In genomic region chr1:235421751-235422150, GRCh38 we compare ENCODE assay signal across 12 cellular contexts. TPM values are rescaled to one million over a fixed set of nuclear protein-coding genes. Genes with fewer than 3 reads are reported as not detected.
DNase-seq lines count a peak whose midpoint lies in the region; ATAC-seq, FAIRE-seq and TF ChIP-seq lines count a peak whose summit lies in the region.
"Had no signal": no experiment of that assay in that cellular context is flagged by ENCODE, and none has a peak within 500 bp of the region (broad histone marks: within the 10 kb centered on the region; RNA-seq: fewer than 3 reads in every experiment).

No MANE protein-coding gene starts in this region.

- in situ Hi-C loops in G401 (cut with HindIII; ENCODE audit: low sequenced_read_pairs), result no loop called here

- no peak overlapping the region for H3K4me3 ChIP-seq in BLaER1
- H3K4me3 ChIP-seq in OCI-LY1 (ENCODE audit: low read depth, low read length, poor library complexity, severe bottlenecking), result no peak overlapping the region
- no peak overlapping the region for H3K4me3 ChIP-seq in PC-9

- H3K9me3 ChIP-seq in BLaER1 (no peaks in the 10 kb centered on the region), OCI-LY1 (ENCODE audit: low read length) (no peaks in the 10 kb centered on the region), PC-9 (ENCODE audit: insufficient read depth, low read depth) (no peaks in the 10 kb centered on the region)

- TF ChIP-seq CTCF in OCI-LY1 (IDR thresholded peaks at IDR 0.05; ENCODE audit: low read length) (no peak), foreskin keratinocyte (conservative IDR thresholded peaks at IDR 0.05) (no peak), PC-9 (conservative IDR thresholded peaks at IDR 0.05) (no peak)

- no peak overlapping the region for H3K27ac ChIP-seq in BLaER1
- peak overlapping the region; percentile 89 for H3K27ac ChIP-seq in OCI-LY1 (ENCODE audit: low read depth, low read length, poor library complexity, severe bottlenecking)
- H3K27ac ChIP-seq in foreskin keratinocyte, result no peak overlapping the region
- no peak overlapping the region for H3K27ac ChIP-seq in PC-9

- H2AFZ ChIP-seq in OCI-LY1 (ENCODE audit: low read length) (no peak overlapping the region), PC-9 (no peak overlapping the region)

- peaks cover 8% of the 10 kb centered on the region; the same call in 1 of the 2 replicates for H3K36me3 ChIP-seq in BLaER1
- peaks cover 10% of the 10 kb centered on the region; the same call in 1 of the 2 replicates for H3K36me3 ChIP-seq in OCI-LY1 (ENCODE audit: insufficient read depth, low read length)
- H3K36me3 ChIP-seq in PC-9 (ENCODE audit: low read depth), result no peaks in the 10 kb centered on the region

- H4K20me1 ChIP-seq in BLaER1 (peaks cover 23% of the 10 kb centered on the region; the same call in 1 of the 2 replicates), OCI-LY1 (ENCODE audit: insufficient read depth, low read length) (no peaks in the 10 kb centered on the region), PC-9 (ENCODE audit: insufficient read depth) (no peaks in the 10 kb centered on the region)

- BruUV-seq in PC-9 (replicated peaks; lab: Mats Ljungman, UMichigan), result no TSS peak

- H3K9me2 ChIP-seq in OCI-LY1 (ENCODE audit: low read depth, low read length), result no peaks in the 10 kb centered on the region
- no peaks in the 10 kb centered on the region for H3K9me2 ChIP-seq in PC-9 (ENCODE audit: insufficient read depth)

- no peak for FAIRE-seq in RCC 7860 (lab: Jason Lieb, UNC)

- H3K9ac ChIP-seq in BLaER1, result no peak overlapping the region
- H3K9ac ChIP-seq in OCI-LY1 (ENCODE audit: low read length), result no peak overlapping the region; the same call in 1 of the 2 replicates

- intact Hi-C loops in PC-9 (cut with micrococcal nuclease; ENCODE audit: unreplicated experiment), result no loop called here

- POLR2A ChIA-PET in PC-9 (lab: Charles Lee; ENCODE audit: unreplicated experiment), result no interaction called here

- H3K27me3 ChIP-seq in BLaER1, result no peaks in the 10 kb centered on the region
- no peaks in the 10 kb centered on the region for H3K27me3 ChIP-seq in OCI-LY1 (ENCODE audit: insufficient read depth, low read length)
- no peaks in the 10 kb centered on the region for H3K27me3 ChIP-seq in foreskin keratinocyte
- H3K27me3 ChIP-seq in PC-9 (ENCODE audit: insufficient read depth, low read depth), result no peaks in the 10 kb centered on the region

- H3K79me2 ChIP-seq in OCI-LY1 (ENCODE audit: insufficient read depth, low read length) (no peaks in the 10 kb centered on the region), PC-9 (ENCODE audit: low read depth) (no peaks in the 10 kb centered on the region)

- H3F3A ChIP-seq in OCI-LY1 (ENCODE audit: insufficient read depth, low read length), result no peaks in the 10 kb centered on the region
- peaks cover under 1% of the 10 kb centered on the region; the same call in 1 of the 2 replicates for H3F3A ChIP-seq in PC-9 (ENCODE audit: insufficient read depth, low read depth)

- ATAC-seq in foreskin keratinocyte, result no peak

- H3K4me1 ChIP-seq in BLaER1, result peaks cover 69% of the 10 kb centered on the region
- peaks cover 57% of the 10 kb centered on the region for H3K4me1 ChIP-seq in OCI-LY1 (ENCODE audit: insufficient read depth, low read length, severe bottlenecking)
- H3K4me1 ChIP-seq in foreskin keratinocyte, result peaks cover 3% of the 10 kb centered on the region
- 0 out of 2 replicates have a peak, but pooled peaks cover 1% of the 10 kb centered on the region for H3K4me1 ChIP-seq in PC-9 (replicated peaks; ENCODE audit: insufficient read depth)

- CTCF ChIA-PET in PC-9 (lab: Charles Lee), result interaction anchor here (0.7 kb wide), 1 partner anchor 272 kb away, joined by 9 read pairs; no protein-coding TSS in a partner anchor

- H3K4me2 ChIP-seq in BLaER1 (peak overlapping the region; percentile 87), OCI-LY1 (ENCODE audit: low read length) (no peak overlapping the region; the same call in 1 of the 2 replicates), PC-9 (no peak overlapping the region)

- DNase-seq in G401 (ENCODE audit: low spot score) (peak; percentile 71), foreskin keratinocyte (peak; percentile 63 to 82), RCC 7860 (ENCODE audit: low spot score) (no peak), PC-9 (no peak), SKM-1 treated with dmso at 0.1 percent for 144 hours (lab: John Stamatoyannopoulos, UW; ENCODE audit: unreplicated experiment) (no peak)
- DNase-seq: CD8-positive, alpha-beta memory T cell; H9; NCI-H1436 treated with DMSO at 0.1 percent for 48 hours; NCI-H2107; T-helper 1 cell had no signal

RNA-seq across cellular contexts. Expression of gene TBCE, which starts 54.5 kb away (rescaled TPM):
- 59.9 and 69.7 TPM in 2 replicates for total RNA-seq in G401 (2014; rRNA removed; shearing (Covaris generic))
- 21.7 and 23.6 TPM in 2 replicates for total RNA-seq in foreskin keratinocyte
- 18.8 and 21.2 TPM in 2 replicates for polyA plus RNA-seq in foreskin keratinocyte
- total RNA-seq in PC-9 (2021), result 18.9 and 22.8 TPM in 2 replicates

Comparison
In these comparisons a context has a peak if more than half of its experiments do, and no peak if none do; other contexts are left out.
1. DNase-seq: peak in G401 (single experiment) and foreskin keratinocyte (2 of 2); none in RCC 7860 (single experiment), PC-9 (0 of 2) and SKM-1 treated with dmso at 0.1 percent for 144 hours (single experiment).